Comparison of ENCODE assay signal across 8 cellular contexts in genomic region chr15:99213187-99213811, GRCh38. TPM values are rescaled to one million over a fixed set of nuclear protein-coding genes. Genes with fewer than 3 reads are reported as not detected.
DNase-seq lines count a peak whose midpoint lies in the region; ATAC-seq and TF ChIP-seq lines count a peak whose summit lies in the region.

No MANE protein-coding gene starts in this region.

- TF ChIP-seq CTCF in DOHH2 (IDR thresholded peaks at IDR 0.05; ENCODE audit: low read depth, low read length, poor library complexity, severe bottlenecking) (peak; percentile 85), astrocyte of the cerebellum (IDR thresholded peaks at IDR 0.05; ENCODE audit: low read depth, low read length, missing control alignments) (peak; percentile 89), hepatocyte (IDR thresholded peaks at IDR 0.05; ENCODE audit: poor library complexity) (peak; percentile 93), gastrocnemius medialis (IDR thresholded peaks at IDR 0.05 in 4 of 5, conservative IDR thresholded peaks at IDR 0.05 in 1 of 5) (peak; percentile 87 to 96 (median 91))

- H3K36me3 ChIP-seq in DOHH2 (ENCODE audit: control insufficient read depth, low read length) (no peaks in the 10 kb centered on the region), hepatocyte (replicated peaks; ENCODE audit: insufficient read depth, low read depth) (no peaks in the 10 kb centered on the region), gastrocnemius medialis (peaks cover 0 to 13% of the 10 kb centered on the region in 2 donors)

- WGBS in hepatocyte (ENCODE audit: low lambda C conversion rate, missing lambda C conversion rate) = 6% methylated on average over 1 of the region's 1 CpG

- H3K27ac Mint-ChIP-seq in T-helper 2 cell treated with Interferon-gamma antibody and Interleukin-4, amounts not matched to agents 5 μg/mL and 100 μg/mL, for 36 hours = no peak overlapping the region

- H3K27me3 ChIP-seq in DOHH2 (ENCODE audit: control insufficient read depth, low read length) = no peaks in the 10 kb centered on the region
- no peaks in the 10 kb centered on the region for H3K27me3 ChIP-seq in hepatocyte
- H3K27me3 ChIP-seq in gastrocnemius medialis = no peaks in the 10 kb centered on the region

- no peaks in the 10 kb centered on the region for H3F3A ChIP-seq in DOHH2 (ENCODE audit: control insufficient read depth, insufficient read depth)

- H3K27me3 Mint-ChIP-seq in T-helper 2 cell treated with Interferon-gamma antibody and Interleukin-4, amounts not matched to agents 5 μg/mL and 100 μg/mL, for 36 hours (ENCODE audit: low read depth) = no peaks in the 10 kb centered on the region

- no peaks in the 10 kb centered on the region for H3K4me1 Mint-ChIP-seq in T-helper 2 cell treated with Interferon-gamma antibody and Interleukin-4, amounts not matched to agents 5 μg/mL and 100 μg/mL, for 36 hours (ENCODE audit: low read depth)

- H3K9me3 ChIP-seq in DOHH2 (ENCODE audit: control insufficient read depth, insufficient read depth, low read length) (no peaks in the 10 kb centered on the region), hepatocyte (ENCODE audit: low read depth) (no peaks in the 10 kb centered on the region), gastrocnemius medialis (no peaks in the 10 kb centered on the region)

- H3K9me2 ChIP-seq in DOHH2 (replicated peaks; ENCODE audit: control insufficient read depth, low read length) (no peaks in the 10 kb centered on the region), hepatocyte (replicated peaks; ENCODE audit: insufficient read depth) (no peaks in the 10 kb centered on the region)

- intact Hi-C loops in gastrocnemius medialis (cut with DNase I; ENCODE audit: low total_unique reads) = loop anchor here (1.0 to 2.0 kb wide), 3 partner anchors 32 to 113 kb away; no protein-coding TSS in a partner anchor

- H3K27ac ChIP-seq in DOHH2 (ENCODE audit: low read depth, low read length) (no peak overlapping the region), hepatocyte (no peak overlapping the region), gastrocnemius medialis (peak overlapping the region; percentile 54 to 81 (median 66))

- in situ Hi-C loops in astrocyte of the cerebellum (cut with HindIII; ENCODE audit: low sequenced_read_pairs) = loop anchor here (5.0 to 25.0 kb wide), 2 partner anchors 111 to 426 kb away; no protein-coding TSS in a partner anchor
- in situ Hi-C loops in gastrocnemius medialis (cut with MboI; ENCODE audit: low sequenced_read_pairs in 4 of 4) = loop anchor here (5.0 to 25.0 kb wide), 3 partner anchors 111 to 451 kb away; no protein-coding TSS in a partner anchor

- DNase-seq in MV-4-11 (lab: John Stamatoyannopoulos, UW) (peak; percentile 23), astrocyte of the cerebellum (ENCODE audit: low read depth) (peak; percentile 53), hepatocyte (ENCODE audit: low spot score) (peak; percentile 83), gastrocnemius medialis (peak; percentile 68 to 83)
- peak; percentile 31 for DNase-seq in T-helper 2 cell treated with Interferon-gamma antibody and Interleukin-4, amounts not matched to agents 5 μg/mL and 100 μg/mL, for 36 hours (ENCODE audit: low spot score)

- no peak overlapping the region for H2AFZ ChIP-seq in hepatocyte

- H4K20me1 ChIP-seq in DOHH2 (ENCODE audit: control insufficient read depth, insufficient read depth, low read depth, low read length) (no peaks in the 10 kb centered on the region), hepatocyte (ENCODE audit: insufficient read depth, poor library complexity, severe bottlenecking) (no peaks in the 10 kb centered on the region)

- H3K36me3 Mint-ChIP-seq in T-helper 2 cell treated with Interferon-gamma antibody and Interleukin-4, amounts not matched to agents 5 μg/mL and 100 μg/mL, for 36 hours (ENCODE audit: low read depth) = no peaks in the 10 kb centered on the region

- H3K4me3 Mint-ChIP-seq in T-helper 2 cell treated with Interferon-gamma antibody and Interleukin-4, amounts not matched to agents 5 μg/mL and 100 μg/mL, for 36 hours = no peak overlapping the region

- H3K79me2 ChIP-seq in DOHH2 (ENCODE audit: control insufficient read depth, low read length) = no peaks in the 10 kb centered on the region
- H3K79me2 ChIP-seq in hepatocyte = no peaks in the 10 kb centered on the region

- no peak for TF ChIP-seq POLR2A in gastrocnemius medialis (IDR thresholded peaks at IDR 0.05)

- no peaks in the 10 kb centered on the region for H3K9me3 Mint-ChIP-seq in T-helper 2 cell treated with Interferon-gamma antibody and Interleukin-4, amounts not matched to agents 5 μg/mL and 100 μg/mL, for 36 hours

- peak; percentile 65 for ATAC-seq in GM21825 (IDR thresholded peaks at IDR 0.05; ENCODE audit: unreplicated experiment)
- ATAC-seq in gastrocnemius medialis = peak; percentile 57 to 80
- no peak for ATAC-seq in GM19397 (IDR thresholded peaks at IDR 0.05; ENCODE audit: unreplicated experiment)

- H3K4me1 ChIP-seq in DOHH2 (ENCODE audit: control insufficient read depth, low read length) = no peaks in the 10 kb centered on the region
- no peaks in the 10 kb centered on the region for H3K4me1 ChIP-seq in hepatocyte (ENCODE audit: insufficient read depth)
- H3K4me1 ChIP-seq in gastrocnemius medialis = peaks cover 12 to 40% of the 10 kb centered on the region in 2 donors

- H3K4me3 ChIP-seq in DOHH2 (ENCODE audit: low read length) (no peak overlapping the region), astrocyte of the cerebellum (ENCODE audit: low read depth, low read length) (no peak overlapping the region), hepatocyte (no peak overlapping the region), gastrocnemius medialis (no peak overlapping the region)

- H3K4me2 ChIP-seq in DOHH2 (ENCODE audit: low read length) = no peak overlapping the region
- no peak overlapping the region for H3K4me2 ChIP-seq in hepatocyte

RNA-seq across cellular contexts. Expression of gene TTC23, which starts 36.1 kb away (rescaled TPM):
- total RNA-seq in hepatocyte (33.2 and 46.3 TPM in 2 replicates), gastrocnemius medialis (1 to 10 TPM; 5.6 to 9.9 (median 7.7) TPM)
- 31.3 and 40.4 TPM in 2 replicates for polyA plus RNA-seq in hepatocyte

RNA-seq across cellular contexts. Expression of gene LRRC28, which starts 38.0 kb away (rescaled TPM):
- 55.5 and 63.5 TPM in 2 replicates for total RNA-seq in hepatocyte
- polyA plus RNA-seq in hepatocyte = 32.1 and 33.3 TPM in 2 replicates
- total RNA-seq in gastrocnemius medialis = 10 to 100 TPM; 22.0 to 48.5 (median 36.9) TPM

Comparison
In these comparisons a context has a peak if more than half of its experiments do, and no peak if none do; other contexts are left out.
1. H3K27ac ChIP-seq: peak in gastrocnemius medialis (4 of 4); none in DOHH2 (single experiment) and hepatocyte (single experiment).
2. DNase-seq: peak in every context shown above with its lines; median percentile 83 in hepatocyte; 76 in gastrocnemius medialis; 53 in astrocyte of the cerebellum; 31 in T-helper 2 cell treated with Interferon-gamma antibody and Interleukin-4, amounts not matched to agents 5 μg/mL and 100 μg/mL, for 36 hours; 23 in MV-4-11.
3. Peak in every context shown above with its lines, with median percentiles within 50 percentile points of each other: CTCF ChIP-seq.